Comparison of ENCODE assay signal across 8 cellular contexts in genomic region chr6:8064638-8065518, GRCh38. TPM values are rescaled to one million over a fixed set of nuclear protein-coding genes. Genes with fewer than 3 reads are reported as not detected.
A peak's percentile ranks its signal among the peaks of the same experiment; 100 is the strongest.
DNase-seq lines count a peak whose midpoint lies in the region; ATAC-seq and TF ChIP-seq lines count a peak whose summit lies in the region.

No MANE protein-coding gene starts in this region.

- no peaks in the 10 kb centered on the region for H3K4me1 ChIP-seq in testis

- H3K4me1 Mint-ChIP-seq in activated T-helper 17 cell treated with anti-CD3 and anti-CD28 coated beads, Interleukin-2, amount 50 U/mL, for 72 hours = peaks cover 14% of the 10 kb centered on the region

- no peaks in the 10 kb centered on the region for H3K9me3 ChIP-seq in testis

- H3K36me3 ChIP-seq in testis (ENCODE audit: low read depth, missing control alignments) = no peaks in the 10 kb centered on the region

- peak; percentile 18 for ATAC-seq in activated T-helper 17 cell treated with anti-CD3 and anti-CD28 coated beads, Interleukin-2, amount 50 U/mL, for 72 hours (replicated peaks)
- ATAC-seq in HG03196 (IDR thresholded peaks at IDR 0.05; ENCODE audit: unreplicated experiment) (no peak), HG02571 (IDR thresholded peaks at IDR 0.05; ENCODE audit: unreplicated experiment) (no peak)

- intact Hi-C loops in testis (cut with DNase I; ENCODE audit: low total_unique reads) = loop anchor here (5.0 kb wide), 1 partner anchor 343 kb away; no protein-coding TSS in a partner anchor

- no peak for TF ChIP-seq CTCF in testis (IDR thresholded peaks at IDR 0.05)

- H3K36me3 Mint-ChIP-seq in activated T-helper 17 cell treated with anti-CD3 and anti-CD28 coated beads, Interleukin-2, amount 50 U/mL, for 72 hours (ENCODE audit: low read depth) = peaks cover 25% of the 10 kb centered on the region

- no peaks in the 10 kb centered on the region for H3K9me3 Mint-ChIP-seq in activated T-helper 17 cell treated with anti-CD3 and anti-CD28 coated beads, Interleukin-2, amount 50 U/mL, for 72 hours

- H3K4me3 ChIP-seq in testis = peak overlapping the region; percentile 90 to 92

- H3K27ac Mint-ChIP-seq in activated T-helper 17 cell treated with anti-CD3 and anti-CD28 coated beads, Interleukin-2, amount 50 U/mL, for 72 hours = peak overlapping the region; percentile 90

- peak; percentile 5 to 22 for DNase-seq in stimulated activated CD4-positive, alpha-beta T cell treated with anti-CD3 and anti-CD28 coated beads, Interleukin-2, amount 100 ng/mL, for 48 hours
- no peak for DNase-seq in stimulated activated CD4-positive, alpha-beta T cell treated with anti-CD3 and anti-CD28 coated beads, Interleukin-4, amount 100 ng/mL, for 4 hours
- DNase-seq in kidney tubule cell (ENCODE audit: low spot score) = peak; percentile 30
- no peak for DNase-seq in testis
- DNase-seq in activated CD4-positive, CD25-positive, alpha-beta regulatory T cell treated with anti-CD3 and anti-CD28 coated beads, Interleukin-2, amount 50 U/mL, for 72 hours = no peak

- H3K27me3 ChIP-seq in testis = no peaks in the 10 kb centered on the region

- H3K4me3 Mint-ChIP-seq in activated T-helper 17 cell treated with anti-CD3 and anti-CD28 coated beads, Interleukin-2, amount 50 U/mL, for 72 hours = peak overlapping the region; percentile 80

- 61 to 64% methylated on average over 6 to 7 of the region's 7 CpGs for WGBS in testis, 2 donors

- TF ChIP-seq POLR2A in testis (IDR thresholded peaks at IDR 0.05) = no peak

- peak overlapping the region; percentile 45 to 89 for H3K27ac ChIP-seq in testis

- no peaks in the 10 kb centered on the region for H3K27me3 Mint-ChIP-seq in activated T-helper 17 cell treated with anti-CD3 and anti-CD28 coated beads, Interleukin-2, amount 50 U/mL, for 72 hours

RNA-seq across cellular contexts. Expression of gene BLOC1S5, which starts 0.7 kb away (rescaled TPM):
- 10 to 100 TPM; 18.7 to 22.7 TPM for total RNA-seq in activated T-helper 17 cell treated with anti-CD3 and anti-CD28 coated beads, Interleukin-2, amount 50 U/mL, for 72 hours
- total RNA-seq in testis = 10 to 100 TPM; 10.9 to 12.1 TPM
- polyA plus RNA-seq in testis (ENCODE audit: insufficient read depth, low read depth, low replicate concordance) = 8.4 TPM

RNA-seq across cellular contexts. Expression of gene EEF1E1, which starts 37.5 kb away (rescaled TPM):
- total RNA-seq in activated T-helper 17 cell treated with anti-CD3 and anti-CD28 coated beads, Interleukin-2, amount 50 U/mL, for 72 hours = 10 to 100 TPM; 31.3 to 73.9 TPM
- 10 to 100 TPM; 53.5 to 62.4 TPM for total RNA-seq in testis
- polyA plus RNA-seq in testis (ENCODE audit: insufficient read depth, low read depth, low replicate concordance) = 93.3 TPM

Comparison
In these comparisons a context has a peak if more than half of its experiments do, and no peak if none do; other contexts are left out.
1. DNase-seq: peak in stimulated activated CD4-positive, alpha-beta T cell treated with anti-CD3 and anti-CD28 coated beads, Interleukin-2, amount 100 ng/mL, for 48 hours (2 of 2) and kidney tubule cell (single experiment); none in stimulated activated CD4-positive, alpha-beta T cell treated with anti-CD3 and anti-CD28 coated beads, Interleukin-4, amount 100 ng/mL, for 4 hours (0 of 2), testis (single experiment) and activated CD4-positive, CD25-positive, alpha-beta regulatory T cell treated with anti-CD3 and anti-CD28 coated beads, Interleukin-2, amount 50 U/mL, for 72 hours (single experiment).